1 cellular context compared by ENCODE assay signal in genomic region chr14:96052541-96053105, GRCh38.
TF ChIP-seq lines count a peak whose summit lies in the region.

No MANE protein-coding gene starts in this region.

TF ChIP-seq in SK-N-SH, 30 proteins besides CTCF, POLR2A, EP300 and RAD21 (continued from another document):
- TF ChIP-seq USF1 (IDR thresholded peaks at IDR 0.05; ENCODE audit: borderline replicate concordance, low read depth) (no peak), JUND (IDR thresholded peaks at IDR 0.05) (no peak), FOSL2 (IDR thresholded peaks at IDR 0.05; ENCODE audit: borderline replicate concordance, low read depth) (no peak), TCF12 (IDR thresholded peaks at IDR 0.05) (no peak), REST (IDR thresholded peaks at IDR 0.05; ENCODE audit: low read depth, low read length) (no peak), SIN3A (IDR thresholded peaks at IDR 0.05; ENCODE audit: borderline replicate concordance, low read depth, low read length) (no peak), RCOR1 (IDR thresholded peaks at IDR 0.05; ENCODE audit: low read length) (no peak), GATA2 (CRISPR knock-in tag; IDR thresholded peaks at IDR 0.05) (no peak), MEF2A (IDR thresholded peaks at IDR 0.05; ENCODE audit: borderline replicate concordance, low read depth) (no peak), GABPA (IDR thresholded peaks at IDR 0.05; ENCODE audit: low read depth) (no peak)
- TF ChIP-seq, protein P1, sequence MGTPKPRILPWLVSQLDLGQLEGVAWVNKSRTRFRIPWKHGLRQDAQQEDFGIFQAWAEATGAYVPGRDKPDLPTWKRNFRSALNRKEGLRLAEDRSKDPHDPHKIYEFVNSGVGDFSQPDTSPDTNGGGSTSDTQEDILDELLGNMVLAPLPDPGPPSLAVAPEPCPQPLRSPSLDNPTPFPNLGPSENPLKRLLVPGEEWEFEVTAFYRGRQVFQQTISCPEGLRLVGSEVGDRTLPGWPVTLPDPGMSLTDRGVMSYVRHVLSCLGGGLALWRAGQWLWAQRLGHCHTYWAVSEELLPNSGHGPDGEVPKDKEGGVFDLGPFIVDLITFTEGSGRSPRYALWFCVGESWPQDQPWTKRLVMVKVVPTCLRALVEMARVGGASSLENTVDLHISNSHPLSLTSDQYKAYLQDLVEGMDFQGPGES (IDR thresholded peaks at IDR 0.05; ENCODE audit: low read depth, low read length) = no peak
- TF ChIP-seq, protein P2, sequence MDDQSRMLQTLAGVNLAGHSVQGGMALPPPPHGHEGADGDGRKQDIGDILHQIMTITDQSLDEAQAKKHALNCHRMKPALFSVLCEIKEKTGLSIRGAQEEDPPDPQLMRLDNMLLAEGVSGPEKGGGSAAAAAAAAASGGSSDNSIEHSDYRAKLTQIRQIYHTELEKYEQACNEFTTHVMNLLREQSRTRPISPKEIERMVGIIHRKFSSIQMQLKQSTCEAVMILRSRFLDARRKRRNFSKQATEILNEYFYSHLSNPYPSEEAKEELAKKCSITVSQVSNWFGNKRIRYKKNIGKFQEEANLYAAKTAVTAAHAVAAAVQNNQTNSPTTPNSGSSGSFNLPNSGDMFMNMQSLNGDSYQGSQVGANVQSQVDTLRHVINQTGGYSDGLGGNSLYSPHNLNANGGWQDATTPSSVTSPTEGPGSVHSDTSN (IDR thresholded peaks at IDR 0.05) = no peak
